In the genomic region with DNA sequence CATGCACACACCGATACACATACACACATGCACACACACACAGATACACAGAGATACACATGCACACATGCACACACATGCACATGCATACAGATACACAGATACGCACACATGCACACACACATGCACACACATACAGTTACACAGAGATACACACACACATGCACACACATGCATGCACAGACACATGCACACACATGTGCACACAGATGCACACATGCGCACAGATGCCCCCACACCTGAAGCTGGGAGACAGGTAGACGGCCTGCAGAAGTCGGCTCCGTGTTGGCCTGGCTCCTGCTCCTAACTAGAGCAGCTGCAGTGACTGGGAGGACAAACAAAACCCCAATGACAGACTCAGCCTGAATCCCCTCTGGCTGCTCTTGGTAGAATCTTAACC, we compare ENCODE assay signal across 23 cellular contexts. TPM values are rescaled to one million over a fixed set of nuclear protein-coding genes. Genes with fewer than 3 reads are reported as not detected.
DNase-seq lines count a peak whose midpoint lies in the region; ATAC-seq, FAIRE-seq and TF ChIP-seq lines count a peak whose summit lies in the region.
"Had no signal": no experiment of that assay in that cellular context is flagged by ENCODE, and none has a peak within 500 bp of the region (broad histone marks: within the 10 kb centered on the region; RNA-seq: fewer than 3 reads in every experiment).

No MANE protein-coding gene starts in this region.

- H3K27ac ChIP-seq in HEK293 (ENCODE audit: extremely low read depth, low read depth, low read length) (no peak overlapping the region), kidney (ENCODE audit: low read depth in 2 of 2, low read length in 2 of 2) (no peak overlapping the region), spleen (no peak overlapping the region)
- H3K27ac ChIP-seq: C4-2B, KMS-11 had no signal

- H3K9me3 Mint-ChIP-seq in activated CD8-positive, alpha-beta memory T cell treated with anti-CD3 and anti-CD28 coated beads, Interleukin-2, amount 10 ng/mL, durations not matched to agents 7 days and 5 days (ENCODE audit: low read depth), result peaks cover 13% of the 10 kb centered on the region

- intact Hi-C loops in kidney (cut with DNase I) (no loop called here), spleen (cut with DNase I; ENCODE audit: low total_unique reads) (no loop called here), lower leg skin (cut with DNase I; ENCODE audit: low total_unique reads) (no loop called here)

- TF ChIP-seq POLR2A in spleen (IDR thresholded peaks at IDR 0.05) (no peak), lower leg skin (IDR thresholded peaks at IDR 0.05) (no peak)

- CTCF ChIA-PET in activated CD8-positive, alpha-beta memory T cell treated with anti-CD3 and anti-CD28 coated beads, Interleukin-2, amount 10 ng/mL, durations not matched to agents 7 days and 5 days (lab: Charles Lee), result no interaction called here
- CTCF ChIA-PET in HEK293 (lab: Yijun Ruan, JAX), result no interaction called here

- no peak overlapping the region for H3K9ac ChIP-seq in kidney (ENCODE audit: low read length in 2 of 2)
- H3K9ac ChIP-seq: KMS-11 had no signal

- H3K36me3 Mint-ChIP-seq in activated CD8-positive, alpha-beta memory T cell treated with anti-CD3 and anti-CD28 coated beads, Interleukin-2, amount 10 ng/mL, durations not matched to agents 7 days and 5 days, result no peaks in the 10 kb centered on the region

- H3K9me3 ChIP-seq in HEK293 (ENCODE audit: control insufficient read depth, insufficient read depth, low read depth, low read length) (no peaks in the 10 kb centered on the region), kidney (ENCODE audit: control insufficient read depth in 1 of 2, low read length in 2 of 2) (no peaks in the 10 kb centered on the region), spleen (no peaks in the 10 kb centered on the region)
- H3K9me3 ChIP-seq: MG63 had no signal

- no peaks in the 10 kb centered on the region for H3K4me1 Mint-ChIP-seq in activated CD8-positive, alpha-beta memory T cell treated with anti-CD3 and anti-CD28 coated beads, Interleukin-2, amount 10 ng/mL, durations not matched to agents 7 days and 5 days

- 92 to 99% (median 95%) methylated on average over 6 of the region's 6 CpGs for WGBS in spleen, 5 donors
- WGBS in lower leg skin, 2 donors, result 95 to 97% methylated on average over 6 of the region's 6 CpGs

- DNase-seq in activated CD8-positive, alpha-beta memory T cell treated with anti-CD3 and anti-CD28 coated beads, Interleukin-2, amount 50 U/mL, for 48 hours, result peak; percentile 38
- no peak for DNase-seq in activated CD8-positive, alpha-beta memory T cell treated with anti-CD3 and anti-CD28 coated beads, Interleukin-2, amount 10 ng/mL, durations not matched to agents 7 days and 5 days
- DNase-seq in kidney (peak; percentile 43), spleen (peak; percentile 32), lower leg skin (ENCODE audit: low spot score in 2 of 2) (no peak), GM19238 (ENCODE audit: insufficient read length, low spot score) (no peak)
- DNase-seq: COR-L47, DMS53, GOT3, MG63, NCI-H1105, NCI-H1694 treated with DMSO at 0.1 percent for 48 hours, NCI-H2171 treated with DMSO at 0.1 percent for 48 hours, NCI-H82, SIG-M5 had no signal

- H3K27me3 ChIP-seq in spleen (replicated peaks in 1 of 7), result peaks cover 0 to 26% (median 0%) of the 10 kb centered on the region in 7 donors
- H3K27me3 ChIP-seq: MG63 had no signal

- no peak for ATAC-seq in activated CD8-positive, alpha-beta memory T cell treated with anti-CD3 and anti-CD28 coated beads, Interleukin-2, amount 10 ng/mL, durations not matched to agents 7 days and 5 days
- no peak for ATAC-seq in GM18873 (IDR thresholded peaks at IDR 0.05; ENCODE audit: low FRiP score, unreplicated experiment)

- H3K4me3 ChIP-seq in HEK293 (ENCODE audit: low read depth, low read length) (no peak overlapping the region), kidney (ENCODE audit: low read length in 2 of 2) (no peak overlapping the region), spleen (no peak overlapping the region), lower leg skin (ENCODE audit: low read depth, poor library complexity, severe bottlenecking) (no peak overlapping the region)
- H3K4me3 ChIP-seq: MG63 had no signal

- no peak for FAIRE-seq in kidney (lab: Jason Lieb, UNC)
- FAIRE-seq: A204.1, GM18507, RCC 7860 had no signal

- H3K27me3 Mint-ChIP-seq in activated CD8-positive, alpha-beta memory T cell treated with anti-CD3 and anti-CD28 coated beads, Interleukin-2, amount 10 ng/mL, durations not matched to agents 7 days and 5 days, result no peaks in the 10 kb centered on the region

- POLR2A ChIA-PET in HEK293 (lab: Yijun Ruan, JAX), result no interaction called here

- H3K4me1 ChIP-seq in HEK293 (ENCODE audit: control insufficient read depth, insufficient read depth, low read length), result no peaks in the 10 kb centered on the region
- H3K4me1 ChIP-seq in kidney (ENCODE audit: control insufficient read depth in 1 of 2, insufficient read depth in 1 of 2, low read depth in 1 of 2, low read length in 2 of 2), result no peaks in the 10 kb centered on the region
- no peaks in the 10 kb centered on the region for H3K4me1 ChIP-seq in spleen

- no peak overlapping the region for H3K27ac Mint-ChIP-seq in activated CD8-positive, alpha-beta memory T cell treated with anti-CD3 and anti-CD28 coated beads, Interleukin-2, amount 10 ng/mL, durations not matched to agents 7 days and 5 days

- H3K36me3 ChIP-seq in HEK293 (ENCODE audit: control insufficient read depth in 2 of 2, insufficient read depth in 1 of 2, low read length in 2 of 2), result no peaks in the 10 kb centered on the region
- no peaks in the 10 kb centered on the region for H3K36me3 ChIP-seq in kidney (ENCODE audit: control insufficient read depth in 1 of 2, insufficient read depth in 2 of 2, low read length in 2 of 2)
- no peaks in the 10 kb centered on the region for H3K36me3 ChIP-seq in spleen
- H3K36me3 ChIP-seq: MG63 had no signal

- H3K4me3 Mint-ChIP-seq in activated CD8-positive, alpha-beta memory T cell treated with anti-CD3 and anti-CD28 coated beads, Interleukin-2, amount 10 ng/mL, durations not matched to agents 7 days and 5 days, result no peak overlapping the region

- TF ChIP-seq CTCF in HEK293 (tag by site-specific recombination; IDR thresholded peaks at IDR 0.05) (no peak), kidney (IDR thresholded peaks at IDR 0.05; ENCODE audit: borderline replicate concordance, extremely low read depth, insufficient read depth) (no peak), spleen (IDR thresholded peaks at IDR 0.05 in 8 of 11, conservative IDR thresholded peaks at IDR 0.05 in 3 of 11) (no peak), lower leg skin (IDR thresholded peaks at IDR 0.05) (no peak)

TF ChIP-seq in HEK293, 187 proteins besides CTCF, POLR2A, EP300 and RAD21:
- TF ChIP-seq ZNF558 (tag by site-specific recombination; IDR thresholded peaks at IDR 0.05) (no peak), ZNF791 (tag by site-specific recombination; IDR thresholded peaks at IDR 0.05) (no peak), ZNF747 (tag by site-specific recombination; IDR thresholded peaks at IDR 0.05) (no peak), ZNF391 (tag by site-specific recombination; IDR thresholded peaks at IDR 0.05; ENCODE audit: borderline replicate concordance, low read depth) (no peak), FEZF1 (tag by site-specific recombination; IDR thresholded peaks at IDR 0.05) (no peak), ZNF654 (tag by site-specific recombination; IDR thresholded peaks at IDR 0.05; ENCODE audit: low read depth) (no peak)
- TF ChIP-seq, protein P1, sequence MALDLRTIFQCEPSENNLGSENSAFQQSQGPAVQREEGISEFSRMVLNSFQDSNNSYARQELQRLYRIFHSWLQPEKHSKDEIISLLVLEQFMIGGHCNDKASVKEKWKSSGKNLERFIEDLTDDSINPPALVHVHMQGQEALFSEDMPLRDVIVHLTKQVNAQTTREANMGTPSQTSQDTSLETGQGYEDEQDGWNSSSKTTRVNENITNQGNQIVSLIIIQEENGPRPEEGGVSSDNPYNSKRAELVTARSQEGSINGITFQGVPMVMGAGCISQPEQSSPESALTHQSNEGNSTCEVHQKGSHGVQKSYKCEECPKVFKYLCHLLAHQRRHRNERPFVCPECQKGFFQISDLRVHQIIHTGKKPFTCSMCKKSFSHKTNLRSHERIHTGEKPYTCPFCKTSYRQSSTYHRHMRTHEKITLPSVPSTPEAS (tag by site-specific recombination; IDR thresholded peaks at IDR 0.05), result peak; percentile 81

RNA-seq across cellular contexts. Expression of a gene that starts 46.8 kb away (rescaled TPM):
- total RNA-seq in activated CD8-positive, alpha-beta memory T cell treated with anti-CD3 and anti-CD28 coated beads, Interleukin-2, amount 10 ng/mL, durations not matched to agents 7 days and 5 days, result not detected
- total RNA-seq in kidney (not detected), spleen (not detected), lower leg skin (100 to 1,000 TPM; 142 to 570 (median 249) TPM)
- polyA plus RNA-seq in kidney (ENCODE audit: insufficient read depth, low read depth, low replicate concordance) (not detected), spleen (not detected)
- total RNA-seq: NCI-H460 had no signal

Comparison
In these comparisons a context has a peak if more than half of its experiments do, and no peak if none do; other contexts are left out.
1. DNase-seq: peak in activated CD8-positive, alpha-beta memory T cell treated with anti-CD3 and anti-CD28 coated beads, Interleukin-2, amount 50 U/mL, for 48 hours (single experiment), kidney (single experiment) and spleen (single experiment); none in activated CD8-positive, alpha-beta memory T cell treated with anti-CD3 and anti-CD28 coated beads, Interleukin-2, amount 10 ng/mL, durations not matched to agents 7 days and 5 days (single experiment), lower leg skin (0 of 2) and GM19238 (single experiment).
2. RNA of a gene that starts 46.8 kb away (total RNA-seq): 142 to 570 TPM in lower leg skin; not detected in activated CD8-positive, alpha-beta memory T cell treated with anti-CD3 and anti-CD28 coated beads, Interleukin-2, amount 10 ng/mL, durations not matched to agents 7 days and 5 days, not detected in kidney (single experiment) and not detected in spleen; every median in the first group is over 100 times any median in the second.